8 cellular contexts compared by ENCODE assay signal in the genomic region with DNA sequence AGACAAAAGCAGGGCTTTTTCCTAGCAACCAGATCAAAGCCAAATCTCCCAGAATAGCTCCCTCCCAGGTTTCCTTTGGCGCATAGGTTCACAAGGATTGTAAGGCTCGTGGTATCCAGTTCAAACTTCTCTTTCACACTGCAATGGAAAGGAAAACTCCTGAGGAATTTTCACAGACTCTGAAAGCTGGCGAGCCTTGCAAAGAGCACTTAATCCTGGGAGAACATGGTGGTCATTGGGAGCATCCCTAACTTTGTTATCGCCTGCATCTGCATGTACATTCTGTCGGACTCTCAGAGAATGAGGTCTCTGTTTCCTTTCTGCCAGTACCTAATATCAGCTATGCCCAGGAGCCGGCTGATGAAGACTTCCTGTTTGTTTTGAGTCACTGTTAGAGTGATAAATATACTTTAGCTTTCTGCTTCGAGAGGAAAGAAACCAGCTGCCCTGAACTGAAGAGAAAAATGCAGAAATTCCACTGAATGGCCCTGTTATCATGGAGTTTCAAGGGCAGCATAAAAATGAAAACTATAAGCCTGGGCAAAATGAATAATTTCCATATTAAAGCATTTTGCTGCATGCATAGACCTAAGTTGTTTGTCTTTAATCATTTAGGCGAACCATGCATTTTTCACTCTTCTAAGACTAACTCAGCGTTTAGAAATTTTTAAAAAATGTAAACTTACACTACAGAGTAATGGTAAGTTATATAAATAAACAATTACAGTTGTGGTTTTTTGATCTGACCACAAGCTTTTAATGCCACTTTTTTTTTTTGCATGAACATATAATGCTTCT.
DNase-seq lines count a peak whose midpoint lies in the region; ATAC-seq and TF ChIP-seq lines count a peak whose summit lies in the region.

No MANE protein-coding gene starts in this region.

- H3K9me3 ChIP-seq in AG04450 (ENCODE audit: control insufficient read depth, insufficient read depth, low read length) (no peaks in the 10 kb centered on the region), RWPE2 (ENCODE audit: severe bottlenecking) (no peaks in the 10 kb centered on the region)

- intact Hi-C loops in sciatic nerve (cut with DNase I), result no loop called here

- CTCF ChIA-PET in AG04450 (lab: Charles Lee), result interaction anchor here (0.5 kb wide), 1 partner anchor 794 kb away, joined by 3 read pairs; no protein-coding TSS in a partner anchor

- TF ChIP-seq CTCF in AG04450 (IDR thresholded peaks at IDR 0.05; ENCODE audit: low read depth, low read length) (no peak), RWPE2 (IDR thresholded peaks at IDR 0.05; ENCODE audit: poor library complexity, severe bottlenecking) (no peak)

- no peaks in the 10 kb centered on the region for H3K36me3 ChIP-seq in RWPE2 (ENCODE audit: low read depth)

- H3K27me3 ChIP-seq in AG04450 (ENCODE audit: control insufficient read depth, insufficient read depth, low read length) (peaks cover 2% of the 10 kb centered on the region), RWPE2 (ENCODE audit: insufficient read depth, poor library complexity, severe bottlenecking) (no peaks in the 10 kb centered on the region)

- POLR2A ChIA-PET in AG04450 (lab: Yijun Ruan, JAX), result interaction anchor here (0.7 to 1.3 kb wide), 5 partner anchors 12 to 1056 kb away, joined by 3 to 5 read pairs (median 4); no protein-coding TSS in a partner anchor

- DNase-seq in AG04450 (ENCODE audit: low read depth, low spot score), result peak; percentile 27
- DNase-seq in RWPE2 (ENCODE audit: low spot score), result no peak
- DNase-seq in foreskin melanocyte, result peak; percentile 69
- DNase-seq in stimulated activated naive CD8-positive, alpha-beta T cell treated with anti-CD3 and anti-CD28 coated beads, Interleukin-15, Interleukin-2, amounts not matched to agents 100 U/mL and 50 U/mL, for 24 hours, result no peak
- DNase-seq in NCI-H69 (lab: John Stamatoyannopoulos, UW), result no peak
- no peak for DNase-seq in sciatic nerve (ENCODE audit: low spot score)

- H3K27ac ChIP-seq in AG04450 (ENCODE audit: low read depth, low read length) (no peak overlapping the region), RWPE2 (ENCODE audit: poor library complexity, severe bottlenecking) (no peak overlapping the region)

- H3K4me3 ChIP-seq in AG04450 (ENCODE audit: low read depth, low read length), result peak overlapping the region; percentile 15
- H3K4me3 ChIP-seq in RWPE2 (ENCODE audit: severe bottlenecking), result no peak overlapping the region

- H3K4me1 ChIP-seq in RWPE2 (ENCODE audit: insufficient read depth, poor library complexity, severe bottlenecking), result peaks cover 4% of the 10 kb centered on the region

- ATAC-seq in GM19043 (IDR thresholded peaks at IDR 0.05; ENCODE audit: low read depth, unreplicated experiment), result peak; percentile 90
- ATAC-seq in HG03175 (IDR thresholded peaks at IDR 0.05; ENCODE audit: unreplicated experiment), result peak; percentile 97
- peak; percentile 94 for ATAC-seq in RWPE2 (ENCODE audit: low read depth)
- peak; percentile 32 for ATAC-seq in stimulated activated naive CD8-positive, alpha-beta T cell treated with anti-CD3 and anti-CD28 coated beads, Interleukin-15, Interleukin-2, amounts not matched to agents 100 U/mL and 50 U/mL, for 24 hours
- no peak for ATAC-seq in sciatic nerve

Comparison
In these comparisons a context has a peak if more than half of its experiments do, and no peak if none do; other contexts are left out.
1. DNase-seq: peak in AG04450 (single experiment) and foreskin melanocyte (single experiment); none in RWPE2 (single experiment), stimulated activated naive CD8-positive, alpha-beta T cell treated with anti-CD3 and anti-CD28 coated beads, Interleukin-15, Interleukin-2, amounts not matched to agents 100 U/mL and 50 U/mL, for 24 hours (single experiment), NCI-H69 (single experiment) and sciatic nerve (single experiment).